ENCODE assay signal across 1 cellular context in genomic region chr11:14695656-14696055, GRCh38. TPM values are rescaled to one million over a fixed set of nuclear protein-coding genes. Genes with fewer than 3 reads are reported as not detected.
"Had no signal": no experiment of that assay in that cellular context is flagged by ENCODE, and none has a peak within 500 bp of the region (broad histone marks: within the 10 kb centered on the region; RNA-seq: fewer than 3 reads in every experiment).

No MANE protein-coding gene starts in this region.

RNA-seq across cellular contexts. Expression of gene PDE3B, which starts 52.1 kb away (rescaled TPM):
- total RNA-seq: mammary epithelial cell had no signal
